ENCODE assay signal across 14 cellular contexts in the genomic region with DNA sequence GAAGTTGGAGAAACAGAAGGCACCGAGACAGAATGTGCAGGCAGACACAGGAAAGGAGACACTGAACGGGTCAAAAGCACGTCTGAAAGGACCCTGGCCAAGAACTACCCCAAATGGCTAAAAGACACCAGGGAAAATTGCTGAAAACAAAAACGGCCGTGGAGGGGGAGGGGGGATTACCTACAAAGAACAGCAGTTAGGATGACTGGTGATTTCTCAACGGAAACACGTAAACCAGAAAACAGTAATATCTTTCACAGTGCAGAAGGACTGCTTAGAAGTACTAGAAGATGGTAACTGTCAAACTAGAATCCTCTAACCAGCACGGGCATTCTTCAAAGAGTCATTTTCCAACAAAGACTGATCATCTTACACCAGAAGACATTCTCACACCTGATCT.
A peak's percentile ranks its signal among the peaks of the same experiment; 100 is the strongest.
DNase-seq lines count a peak whose midpoint lies in the region; FAIRE-seq and TF ChIP-seq lines count a peak whose summit lies in the region.
"Had no signal": no experiment of that assay in that cellular context is flagged by ENCODE, and none has a peak within 500 bp of the region (broad histone marks: within the 10 kb centered on the region; RNA-seq: fewer than 3 reads in every experiment).

No MANE protein-coding gene starts in this region.

- DNase-seq in SIG-M5 treated with dmso at 0.1 percent for 504 hours (lab: John Stamatoyannopoulos, UW; ENCODE audit: unreplicated experiment) = peak; percentile 58
- DNase-seq in SIG-M5 (lab: John Stamatoyannopoulos, UW) = no peak
- DNase-seq in NOMO-1 treated with DMSO at 0.1 percent for 48 hours (lab: John Stamatoyannopoulos, UW; ENCODE audit: unreplicated experiment) = peak; percentile 55
- peak; percentile 19 for DNase-seq in coronary artery (ENCODE audit: low spot score)
- no peak for DNase-seq in spleen
- DNase-seq in dermis blood vessel endothelial cell = no peak
- DNase-seq in urothelium cell line (ENCODE audit: low spot score) = no peak
- no peak for DNase-seq in GM10266 (ENCODE audit: extremely low spot score)
- DNase-seq: NCI-H510A had no signal

- H3K4me1 ChIP-seq in spleen = peaks cover 29 to 99% (median 70%) of the 10 kb centered on the region in 6 donors
- H3K4me1 ChIP-seq: A549 had no signal

- peaks cover 0 to 10% (median 0%) of the 10 kb centered on the region in 7 donors for H3K27me3 ChIP-seq in spleen (replicated peaks in 1 of 7)
- H3K27me3 ChIP-seq: cardiac muscle cell had no signal

- H3K4me3 ChIP-seq in coronary artery (no peak overlapping the region), spleen (peak overlapping the region in 1 of 8 donors; percentile 19)
- H3K4me3 ChIP-seq: A549, cardiac muscle cell, thoracic aorta had no signal

- no peak for TF ChIP-seq POLR2A in spleen (IDR thresholded peaks at IDR 0.05)

- H3K9me3 ChIP-seq in spleen = peaks cover 0 to 19% (median 14%) of the 10 kb centered on the region in 8 donors
- H3K9me3 ChIP-seq: thoracic aorta had no signal

- H3K27ac ChIP-seq in coronary artery (no peak overlapping the region), spleen (peak overlapping the region in 7 of 8 donors; percentile 12 to 89 (median 84))
- H3K27ac ChIP-seq: A549, cardiac muscle cell, thoracic aorta had no signal

- peaks cover 0 to 3% (median 0%) of the 10 kb centered on the region in 6 donors for H3K36me3 ChIP-seq in spleen
- H3K36me3 ChIP-seq: cardiac muscle cell, thoracic aorta had no signal

- TF ChIP-seq CTCF in coronary artery (IDR thresholded peaks at IDR 0.05) = no peak
- no peak for TF ChIP-seq CTCF in spleen (IDR thresholded peaks at IDR 0.05 in 8 of 11, conservative IDR thresholded peaks at IDR 0.05 in 3 of 11)
- no peak for TF ChIP-seq CTCF in GM10266 (IDR thresholded peaks at IDR 0.05; ENCODE audit: control insufficient read depth, insufficient read depth, low read depth, missing control alignments)

- 44 to 78% (median 63%) methylated on average over 8 of the region's 8 CpGs for WGBS in spleen, 5 donors

- intact Hi-C loops in spleen (cut with DNase I; ENCODE audit: low total_unique reads) = no loop called here

- no peak for FAIRE-seq in urothelium cell line (lab: Jason Lieb, UNC)
- FAIRE-seq: A549, D721Med, TTC549 had no signal

Comparison
In these comparisons a context has a peak if more than half of its experiments do, and no peak if none do; other contexts are left out.
1. DNase-seq: peak in SIG-M5 treated with dmso at 0.1 percent for 504 hours (single experiment), NOMO-1 treated with DMSO at 0.1 percent for 48 hours (single experiment) and coronary artery (single experiment); none in SIG-M5 (single experiment), spleen (single experiment), dermis blood vessel endothelial cell (single experiment), urothelium cell line (single experiment) and GM10266 (single experiment).
2. H3K27ac ChIP-seq: peak in spleen (7 of 8); none in coronary artery (0 of 2).